Comparison of ENCODE assay signal across 1 cellular context in genomic region chr2:158667567-158667966, GRCh38.
TF ChIP-seq lines count a peak whose summit lies in the region.

No MANE protein-coding gene starts in this region.

TF ChIP-seq in HepG2, 621 proteins besides CTCF, POLR2A, EP300 and RAD21 (continued from another document):
- TF ChIP-seq ZNF646 (CRISPR knock-in tag; IDR thresholded peaks at IDR 0.05) (no peak), FOXJ3 (CRISPR knock-in tag; IDR thresholded peaks at IDR 0.05; ENCODE audit: borderline replicate concordance) (no peak), ZNF598 (CRISPR knock-in tag; IDR thresholded peaks at IDR 0.05; ENCODE audit: borderline replicate concordance) (no peak)
TF ChIP-seq in HepG2: peak in this region for 0.
